8 cellular contexts compared by ENCODE assay signal in genomic region chr20:50153500-50154377, GRCh38. TPM values are rescaled to one million over a fixed set of nuclear protein-coding genes. Genes with fewer than 3 reads are reported as not detected.
A peak's percentile ranks its signal among the peaks of the same experiment; 100 is the strongest.
DNase-seq lines count a peak whose midpoint lies in the region; ATAC-seq and TF ChIP-seq lines count a peak whose summit lies in the region.

TSS of gene PEDS1 (minus strand) at chr20:50153723. CDS start at chr20:50153637, 86 bp downstream.

- H3K79me1 ChIP-seq in trophoblast cell (ENCODE audit: low read length) = peaks cover 34% of the 10 kb centered on the region

- peak within 1 kb of the TSS; percentile 95 for H3K9ac ChIP-seq in SU-DHL-6 (ENCODE audit: low read length)
- H3K9ac ChIP-seq in trophoblast cell (ENCODE audit: low read length) = peak within 1 kb of the TSS; percentile 99

- peak within 1 kb of the TSS; percentile 96 for H3K14ac ChIP-seq in trophoblast cell (ENCODE audit: low read length)

- peak within 1 kb of the TSS; percentile 90 for H2BK5ac ChIP-seq in trophoblast cell (ENCODE audit: low read depth, low read length, poor library complexity)

- H3K4me3 Mint-ChIP-seq in HFFc6 = peak within 1 kb of the TSS; percentile 89
- H3K4me3 Mint-ChIP-seq in activated naive CD8-positive, alpha-beta T cell treated with anti-CD3 and anti-CD28 coated beads, Interleukin-2, amount 10 ng/mL, durations not matched to agents 7 days and 5 days = peak within 1 kb of the TSS; percentile 92

- ATAC-seq in activated naive CD8-positive, alpha-beta T cell treated with anti-CD3 and anti-CD28 coated beads, Interleukin-2, amount 10 ng/mL, durations not matched to agents 7 days and 5 days (ENCODE audit: low read depth) = peak; percentile 98
- ATAC-seq in Right ventricle myocardium inferior = peak; percentile 97

- WGBS in trophoblast cell (ENCODE audit: extremely low coverage, insufficient coverage, insufficient read length) = no CpG with 5 or more reads among the region's 99 CpGs
- 5 to 7% methylated on average over 26 to 43 of the region's 99 CpGs for WGBS in tibial nerve, 2 donors

- no peaks in the 10 kb centered on the region for H3K9me3 Mint-ChIP-seq in HFFc6
- H3K9me3 Mint-ChIP-seq in activated naive CD8-positive, alpha-beta T cell treated with anti-CD3 and anti-CD28 coated beads, Interleukin-2, amount 10 ng/mL, durations not matched to agents 7 days and 5 days = no peaks in the 10 kb centered on the region

- H4K20me1 ChIP-seq in SU-DHL-6 (ENCODE audit: low read depth, low read length) = no peaks in the 10 kb centered on the region

- H2BK12ac ChIP-seq in trophoblast cell (ENCODE audit: low read length) = peak within 1 kb of the TSS; percentile 29

- H2AFZ ChIP-seq in SU-DHL-6 (ENCODE audit: low read depth, low read length, severe bottlenecking) (peak within 1 kb of the TSS; percentile 93), trophoblast cell (ENCODE audit: insufficient read depth, low read length, poor library complexity) (peak within 1 kb of the TSS; percentile 95)

- no peak within 1 kb of the TSS for H3K23ac ChIP-seq in trophoblast cell (ENCODE audit: low read length)

- peak within 1 kb of the TSS; percentile 70 for H3K27ac Mint-ChIP-seq in HFFc6
- peak within 1 kb of the TSS; percentile 89 for H3K27ac Mint-ChIP-seq in activated naive CD8-positive, alpha-beta T cell treated with anti-CD3 and anti-CD28 coated beads, Interleukin-2, amount 10 ng/mL, durations not matched to agents 7 days and 5 days

- peak within 1 kb of the TSS; percentile 96 for H3K4ac ChIP-seq in trophoblast cell (ENCODE audit: low read depth, low read length)

- peaks cover 2% of the 10 kb centered on the region for H3K36me3 ChIP-seq in GM06990 (ENCODE audit: control insufficient read depth, insufficient read depth, low read length)
- H3K36me3 ChIP-seq in SU-DHL-6 (ENCODE audit: low read length) = no peaks in the 10 kb centered on the region
- peaks cover 14 to 16% of the 10 kb centered on the region in 2 experiments for H3K36me3 ChIP-seq in trophoblast cell (ENCODE audit: control insufficient read depth in 1 of 2, insufficient read depth in 2 of 2, low read length in 2 of 2)
- peaks cover 0 to 6% (median 0%) of the 10 kb centered on the region in 3 donors for H3K36me3 ChIP-seq in tibial nerve

- DNase-seq in GM06990 (ENCODE audit: extremely low read depth, insufficient read length) (peak; percentile 93), HFFc6 (peak; percentile 86), NCI-H1048 (lab: John Stamatoyannopoulos, UW) (peak; percentile 71), Right ventricle myocardium inferior (ENCODE audit: missing footprints) (peak; percentile 96), trophoblast cell (peak; percentile 91 to 96), tibial nerve (ENCODE audit: low spot score in 2 of 2) (peak; percentile 70 to 76)
- DNase-seq in activated naive CD8-positive, alpha-beta T cell treated with anti-CD3 and anti-CD28 coated beads, Interleukin-2, amount 10 ng/mL, durations not matched to agents 7 days and 5 days = peak; percentile 90

- H3K18ac ChIP-seq in trophoblast cell (ENCODE audit: low read length) = peak within 1 kb of the TSS; percentile 93

- H3K4me1 ChIP-seq in trophoblast cell (ENCODE audit: control insufficient read depth in 1 of 2, insufficient read depth in 2 of 2, low read length in 2 of 2) (peaks cover 19 to 36% of the 10 kb centered on the region in 2 experiments), tibial nerve (peaks cover 0 to 50% (median 23%) of the 10 kb centered on the region in 4 donors)

- H3K9me3 ChIP-seq in SU-DHL-6 (ENCODE audit: insufficient read depth, low read length) (no peaks in the 10 kb centered on the region), trophoblast cell (ENCODE audit: insufficient read depth, low read depth, low read length) (no peaks in the 10 kb centered on the region), tibial nerve (no peaks in the 10 kb centered on the region)

- peak; percentile 80 to 94 for TF ChIP-seq POLR2A in tibial nerve (IDR thresholded peaks at IDR 0.05)

- peak within 1 kb of the TSS; percentile 92 for H4K91ac ChIP-seq in trophoblast cell (ENCODE audit: low read depth, low read length)

- peak in 1 of 2 donors; percentile 85 for TF ChIP-seq EP300 in tibial nerve (IDR thresholded peaks at IDR 0.05)

- peak within 1 kb of the TSS; percentile 84 for H3K4me2 ChIP-seq in SU-DHL-6 (ENCODE audit: low read depth, low read length, poor library complexity, severe bottlenecking)
- H3K4me2 ChIP-seq in trophoblast cell (ENCODE audit: low read length) = peak within 1 kb of the TSS; percentile 93

- no peaks in the 10 kb centered on the region for H3F3A ChIP-seq in SU-DHL-6 (ENCODE audit: insufficient read depth)

- no peaks in the 10 kb centered on the region for H3K9me2 ChIP-seq in SU-DHL-6 (replicated peaks; ENCODE audit: insufficient read depth, low read length)

- peak within 1 kb of the TSS; percentile 80 for H2BK120ac ChIP-seq in trophoblast cell (ENCODE audit: insufficient read depth, low read length, poor library complexity)

- peaks cover 8% of the 10 kb centered on the region; the same call in 1 of the 2 replicates for H3K36me3 Mint-ChIP-seq in HFFc6 (ENCODE audit: low read depth)
- H3K36me3 Mint-ChIP-seq in activated naive CD8-positive, alpha-beta T cell treated with anti-CD3 and anti-CD28 coated beads, Interleukin-2, amount 10 ng/mL, durations not matched to agents 7 days and 5 days = peaks cover 7% of the 10 kb centered on the region

- H3K27me3 Mint-ChIP-seq in HFFc6 (ENCODE audit: insufficient read depth) = no peaks in the 10 kb centered on the region; the same call in 1 of the 2 replicates
- H3K27me3 Mint-ChIP-seq in activated naive CD8-positive, alpha-beta T cell treated with anti-CD3 and anti-CD28 coated beads, Interleukin-2, amount 10 ng/mL, durations not matched to agents 7 days and 5 days = peaks cover 5% of the 10 kb centered on the region

- H3K79me2 ChIP-seq in SU-DHL-6 (ENCODE audit: insufficient read depth, low read length) = peaks cover 15% of the 10 kb centered on the region
- H3K79me2 ChIP-seq in trophoblast cell (ENCODE audit: control insufficient read depth, insufficient read depth, low read length, poor library complexity) = peaks cover 36% of the 10 kb centered on the region

- peak within 1 kb of the TSS; percentile 82 for H4K12ac ChIP-seq in trophoblast cell (ENCODE audit: low read depth, low read length)

- H3K27ac ChIP-seq in SU-DHL-6 (ENCODE audit: low read depth, low read length) (no peak within 1 kb of the TSS), trophoblast cell (ENCODE audit: low read depth, low read length) (peak within 1 kb of the TSS; percentile 91), tibial nerve (peak within 1 kb of the TSS; percentile 78 to 96 (median 94))

- H3K27me3 ChIP-seq in GM06990 (replicated peaks; ENCODE audit: control insufficient read depth, insufficient read depth, low read length) = no peaks in the 10 kb centered on the region
- no peaks in the 10 kb centered on the region for H3K27me3 ChIP-seq in SU-DHL-6 (ENCODE audit: low read length)
- H3K27me3 ChIP-seq in trophoblast cell (ENCODE audit: insufficient read depth, low read length) = no peaks in the 10 kb centered on the region
- no peaks in the 10 kb centered on the region for H3K27me3 ChIP-seq in tibial nerve

- H4K8ac ChIP-seq in trophoblast cell (ENCODE audit: low read depth, low read length) = peak within 1 kb of the TSS; percentile 97

- POLR2A ChIA-PET in activated naive CD8-positive, alpha-beta T cell treated with anti-CD3 and anti-CD28 coated beads, Interleukin-2, amount 10 ng/mL, durations not matched to agents 7 days and 5 days (lab: Charles Lee) = interaction anchor here (0.5 to 3.1 kb wide), 19 partner anchors 10 to 938 kb away, joined by 3 to 42 read pairs (median 5); partner anchors contain the start of genes PTPN1 and UBE2V1

- no peak for TF ChIP-seq CTCF in GM06990 (IDR thresholded peaks at IDR 0.05; ENCODE audit: insufficient read depth, low read length, poor library complexity, severe bottlenecking)
- no peak for TF ChIP-seq CTCF in HFFc6 (IDR thresholded peaks at IDR 0.05)
- TF ChIP-seq CTCF in SU-DHL-6 (IDR thresholded peaks at IDR 0.05; ENCODE audit: insufficient read depth, low read length, poor library complexity, severe bottlenecking) = no peak
- peak in 2 of 5 experiments; percentile 32 to 43 for TF ChIP-seq CTCF in tibial nerve (IDR thresholded peaks at IDR 0.05)

- peaks cover 47% of the 10 kb centered on the region for H3K4me1 Mint-ChIP-seq in HFFc6 (ENCODE audit: low read depth)
- H3K4me1 Mint-ChIP-seq in activated naive CD8-positive, alpha-beta T cell treated with anti-CD3 and anti-CD28 coated beads, Interleukin-2, amount 10 ng/mL, durations not matched to agents 7 days and 5 days = peaks cover 36% of the 10 kb centered on the region

- intact Hi-C loops in Right ventricle myocardium inferior (cut with DNase I) = no loop called here

- H2AK5ac ChIP-seq in trophoblast cell (ENCODE audit: low read length) = peak within 1 kb of the TSS; percentile 51

- H3K4me3 ChIP-seq in GM06990 (replicated peaks; ENCODE audit: low read depth, low read length) (peak within 1 kb of the TSS; percentile 91), SU-DHL-6 (ENCODE audit: insufficient read depth, low read length, poor library complexity, severe bottlenecking) (peak within 1 kb of the TSS; percentile 85), trophoblast cell (ENCODE audit: low read depth, low read length) (peak within 1 kb of the TSS; percentile 87), tibial nerve (peak within 1 kb of the TSS; percentile 64 to 100 (median 98))

RNA-seq across cellular contexts. Expression of gene PEDS1, which starts in this region (rescaled TPM):
- total RNA-seq in HFFc6 (2021; fragmentation: NEBNext Ultra II Directional; extraction: Animal tissue kit (Norgen Biotek cat#: 25700)) = 10 to 100 TPM; 25.8 to 29.8 (median 27.8) TPM
- 10 to 100 TPM; 22.1 to 24.5 TPM for total RNA-seq in activated naive CD8-positive, alpha-beta T cell treated with anti-CD3 and anti-CD28 coated beads, Interleukin-2, amount 10 ng/mL, durations not matched to agents 7 days and 5 days
- total RNA-seq in Right ventricle myocardium inferior (31.2 TPM), tibial nerve (10 to 100 TPM; 26.4 to 36.7 (median 35.5) TPM)
- 132 and 134 TPM in 2 replicates for polyA plus RNA-seq in trophoblast cell (2013)
